In the genomic region with DNA sequence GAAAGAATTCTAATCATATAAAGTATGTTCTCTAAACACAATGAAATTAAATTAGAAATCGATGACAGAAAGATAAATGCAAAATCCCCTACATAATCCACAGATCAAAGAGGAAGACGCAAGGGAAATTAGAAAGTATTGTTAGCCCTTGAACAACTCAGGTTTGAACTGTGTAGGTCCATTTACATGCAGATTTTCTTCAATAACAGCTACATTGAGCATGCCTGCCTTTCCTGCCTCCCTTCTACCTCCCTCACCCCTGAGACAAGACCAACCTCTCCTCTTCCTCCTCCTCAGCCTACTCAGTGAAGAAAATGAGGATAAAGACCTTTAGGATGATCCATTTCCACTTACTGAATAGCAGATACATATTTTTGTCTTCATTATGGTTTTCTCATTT, we compare ENCODE assay signal across 28 cellular contexts.
"Had no signal": no experiment of that assay in that cellular context is flagged by ENCODE, and none has a peak within 500 bp of the region (broad histone marks: within the 10 kb centered on the region; RNA-seq: fewer than 3 reads in every experiment).

No MANE protein-coding gene starts in this region.

- ATAC-seq: mucosa of descending colon; naive thymus-derived CD4-positive, alpha-beta T cell; natural killer cell treated with Interleukin-12 subunit alpha and Interleukin-12 subunit beta and Interleukin-15 and Interleukin-18, amount 100 ng/mL, for 72 hours; pancreas; right cardiac atrium; sciatic nerve; stimulated activated naive B cell treated with anti-CD40 and anti-IgM and Interleukin-4, amounts not matched to agents 10 μg/mL and 1 μg/mL and 100 μg/mL, for 72 hours had no signal

- H3K36me3 Mint-ChIP-seq: natural killer cell treated with Interleukin-12 subunit alpha and Interleukin-12 subunit beta and Interleukin-15 and Interleukin-18, amount 100 ng/mL, for 72 hours had no signal

- H3K36me3 ChIP-seq: thyroid gland, vagina had no signal

- H3K9me3 Mint-ChIP-seq: naive thymus-derived CD4-positive, alpha-beta T cell; natural killer cell treated with Interleukin-12 subunit alpha and Interleukin-12 subunit beta and Interleukin-15 and Interleukin-18, amount 100 ng/mL, for 72 hours; neural crest cell; stimulated activated naive B cell treated with anti-CD40 and anti-IgM and Interleukin-4, amounts not matched to agents 10 μg/mL and 1 μg/mL and 100 μg/mL, for 72 hours; stimulated activated naive CD8-positive, alpha-beta T cell treated with anti-CD3 and anti-CD28 coated beads, Interleukin-15, Interleukin-2, amounts not matched to agents 100 ng/mL and 50 ng/mL, for 24 hours had no signal

- H3K4me1 ChIP-seq: prostate gland, thyroid gland, upper lobe of left lung, vagina had no signal

- H3K27me3 Mint-ChIP-seq: naive thymus-derived CD4-positive, alpha-beta T cell; natural killer cell treated with Interleukin-12 subunit alpha and Interleukin-12 subunit beta and Interleukin-15 and Interleukin-18, amount 100 ng/mL, for 72 hours; stimulated activated naive B cell treated with anti-CD40 and anti-IgM and Interleukin-4, amounts not matched to agents 10 μg/mL and 1 μg/mL and 100 μg/mL, for 72 hours; stimulated activated naive CD8-positive, alpha-beta T cell treated with anti-CD3 and anti-CD28 coated beads, Interleukin-15, Interleukin-2, amounts not matched to agents 100 ng/mL and 50 ng/mL, for 24 hours had no signal

- H3K27me3 ChIP-seq: pancreas, thyroid gland, transverse colon, upper lobe of left lung, vagina had no signal

- DNase-seq: hypothalamus; left ventricle myocardium inferior; mesendoderm; midbrain; mucosa of descending colon; naive thymus-derived CD4-positive, alpha-beta T cell; nucleus accumbens; pancreas; posterior cingulate gyrus; retina; right cardiac atrium; stimulated activated CD4-positive, alpha-beta T cell treated with anti-CD3 and anti-CD28 coated beads, Interleukin-12 subunit alpha, Interleukin-12 subunit beta, amount 100 ng/mL, for 4 hours; stimulated activated CD4-positive, alpha-beta T cell treated with anti-CD3 and anti-CD28 coated beads, Interleukin-15, amount 100 ng/mL, for 24 hours; stimulated activated CD4-positive, alpha-beta T cell treated with anti-CD3 and anti-CD28 coated beads, Interleukin-2, amount 100 ng/mL, for 24 hours; stimulated activated CD4-positive, alpha-beta T cell treated with anti-CD3 and anti-CD28 coated beads, Interleukin-4, amount 100 ng/mL, for 1 hour; stimulated activated naive B cell treated with anti-CD40 and anti-IgM and Interleukin-4, amounts not matched to agents 10 μg/mL and 1 μg/mL and 100 μg/mL, for 72 hours; substantia nigra; thyroid gland; transverse colon; upper lobe of left lung had no signal

- H3K27ac ChIP-seq: left ventricle myocardium inferior, pancreas, prostate gland, skin epidermis, thyroid gland, transverse colon, upper lobe of left lung, vagina had no signal

- H3K9me3 ChIP-seq: left ventricle myocardium inferior, mucosa of descending colon, pancreas, prostate gland, thyroid gland, transverse colon, upper lobe of left lung, vagina had no signal

- H3K4me3 ChIP-seq: left ventricle myocardium inferior, lung, mucosa of descending colon, pancreas, prostate gland, skin epidermis, thyroid gland, transverse colon, upper lobe of left lung, vagina had no signal

- H3K27ac Mint-ChIP-seq: natural killer cell treated with Interleukin-12 subunit alpha and Interleukin-12 subunit beta and Interleukin-15 and Interleukin-18, amount 100 ng/mL, for 72 hours; stimulated activated naive B cell treated with anti-CD40 and anti-IgM and Interleukin-4, amounts not matched to agents 10 μg/mL and 1 μg/mL and 100 μg/mL, for 72 hours; stimulated activated naive CD8-positive, alpha-beta T cell treated with anti-CD3 and anti-CD28 coated beads, Interleukin-15, Interleukin-2, amounts not matched to agents 100 ng/mL and 50 ng/mL, for 24 hours had no signal

- H3K4me3 Mint-ChIP-seq: natural killer cell treated with Interleukin-12 subunit alpha and Interleukin-12 subunit beta and Interleukin-15 and Interleukin-18, amount 100 ng/mL, for 72 hours; neural crest cell; stimulated activated naive B cell treated with anti-CD40 and anti-IgM and Interleukin-4, amounts not matched to agents 10 μg/mL and 1 μg/mL and 100 μg/mL, for 72 hours; stimulated activated naive CD8-positive, alpha-beta T cell treated with anti-CD3 and anti-CD28 coated beads, Interleukin-15, Interleukin-2, amounts not matched to agents 100 ng/mL and 50 ng/mL, for 24 hours had no signal
